Comparison of ENCODE assay signal across 1 cellular context in genomic region chr14:23631702-23632460, GRCh38.
A peak's percentile ranks its signal among the peaks of the same experiment; 100 is the strongest.
TF ChIP-seq lines count a peak whose summit lies in the region.

No MANE protein-coding gene starts in this region.

TF ChIP-seq in HepG2, 621 proteins besides CTCF, POLR2A, EP300 and RAD21 (continued from another document and continues in another):
- TF ChIP-seq HMGXB3 (CRISPR knock-in tag; IDR thresholded peaks at IDR 0.05; ENCODE audit: borderline replicate concordance) (peak; percentile 93; the same call in 1 of the 2 replicates), NKX3-1 (CRISPR knock-in tag; IDR thresholded peaks at IDR 0.05) (no peak), ZNF782 (CRISPR knock-in tag; IDR thresholded peaks at IDR 0.05; ENCODE audit: borderline replicate concordance) (peak; percentile 89; the same call in 1 of the 2 replicates), KAT2B (IDR thresholded peaks at IDR 0.05; ENCODE audit: borderline replicate concordance, low read depth, low read length) (no peak), ZUFSP (CRISPR knock-in tag; IDR thresholded peaks at IDR 0.05; ENCODE audit: borderline replicate concordance) (no peak), ZBTB33 (CRISPR knock-in tag; IDR thresholded peaks at IDR 0.05) (peak; percentile 65), POLR2G (IDR thresholded peaks at IDR 0.05; ENCODE audit: low read depth, low read length) (peak; percentile 37; the same call in 1 of the 2 replicates), GRHL1 (CRISPR knock-in tag; conservative IDR thresholded peaks at IDR 0.05) (no peak), ZNF563 (CRISPR knock-in tag; IDR thresholded peaks at IDR 0.05) (no peak), ZNF550 (CRISPR knock-in tag; IDR thresholded peaks at IDR 0.05; ENCODE audit: borderline replicate concordance) (peak; percentile 54), SSRP1 (CRISPR knock-in tag; IDR thresholded peaks at IDR 0.05) (0 out of 2 replicates have a peak, but pooled peaks have one; percentile 75), NFIC (IDR thresholded peaks at IDR 0.05; ENCODE audit: low read length) (no peak), ZNF34 (CRISPR knock-in tag; IDR thresholded peaks at IDR 0.05; ENCODE audit: borderline replicate concordance) (peak; percentile 99), RFX3 (CRISPR knock-in tag; IDR thresholded peaks at IDR 0.05) (peak; percentile 34; the same call in 1 of the 2 replicates), SRSF9 (IDR thresholded peaks at IDR 0.05; ENCODE audit: borderline replicate concordance, insufficient read depth, low read depth, low read length, poor library complexity, severe bottlenecking) (no peak), POLR2AphosphoS5 (IDR thresholded peaks at IDR 0.05; ENCODE audit: low read depth, low read length) (peak; percentile 60; the same call in 1 of the 2 replicates), IRF1 (CRISPR knock-in tag; IDR thresholded peaks at IDR 0.05; ENCODE audit: low read depth) (peak; percentile 27; the same call in 1 of the 2 replicates), CREB1 (IDR thresholded peaks at IDR 0.05) (0 out of 2 replicates have a peak, but pooled peaks have one; percentile 29), CREB1 (CRISPR knock-in tag; IDR thresholded peaks at IDR 0.05) (no peak), GTF3A (CRISPR knock-in tag; conservative IDR thresholded peaks at IDR 0.05) (no peak), ZHX2 (IDR thresholded peaks at IDR 0.05; ENCODE audit: low read depth) (peak; percentile 67; the same call in 1 of the 2 replicates), ZHX2 (CRISPR knock-in tag; IDR thresholded peaks at IDR 0.05; ENCODE audit: borderline replicate concordance) (no peak), ZFP91 (CRISPR knock-in tag; IDR thresholded peaks at IDR 0.05; ENCODE audit: borderline replicate concordance) (no peak), ZNF572 (CRISPR knock-in tag; IDR thresholded peaks at IDR 0.05) (no peak), TOE1 (CRISPR knock-in tag; IDR thresholded peaks at IDR 0.05) (peak; percentile 95), POGK (CRISPR knock-in tag; conservative IDR thresholded peaks at IDR 0.05) (peak; percentile 63), ZNF546 (CRISPR knock-in tag; conservative IDR thresholded peaks at IDR 0.05) (0 out of 2 replicates have a peak, but pooled peaks have one; percentile 73), CENPBD1 (CRISPR knock-in tag; IDR thresholded peaks at IDR 0.05; ENCODE audit: borderline replicate concordance, low read depth) (no peak), TAF15 (IDR thresholded peaks at IDR 0.05; ENCODE audit: low read depth, low read length, poor library complexity, severe bottlenecking) (no peak), MTA3 (CRISPR knock-in tag; IDR thresholded peaks at IDR 0.05) (no peak), ZBTB7A (CRISPR knock-in tag; IDR thresholded peaks at IDR 0.05) (no peak), RXRB (CRISPR knock-in tag; IDR thresholded peaks at IDR 0.05; ENCODE audit: borderline replicate concordance) (peak; percentile 80), ZFP36L2 (CRISPR knock-in tag; IDR thresholded peaks at IDR 0.05) (no peak; the same call in 1 of the 2 replicates), SMAD9 (CRISPR knock-in tag; IDR thresholded peaks at IDR 0.05) (0 out of 2 replicates have a peak, but pooled peaks have one; percentile 68), ZNF749 (CRISPR knock-in tag; IDR thresholded peaks at IDR 0.05; ENCODE audit: borderline replicate concordance) (no peak), ZNF33A (CRISPR knock-in tag; IDR thresholded peaks at IDR 0.05; ENCODE audit: borderline replicate concordance) (no peak), NPAS2 (CRISPR knock-in tag; IDR thresholded peaks at IDR 0.05; ENCODE audit: borderline replicate concordance) (no peak)
